In the genomic region with DNA sequence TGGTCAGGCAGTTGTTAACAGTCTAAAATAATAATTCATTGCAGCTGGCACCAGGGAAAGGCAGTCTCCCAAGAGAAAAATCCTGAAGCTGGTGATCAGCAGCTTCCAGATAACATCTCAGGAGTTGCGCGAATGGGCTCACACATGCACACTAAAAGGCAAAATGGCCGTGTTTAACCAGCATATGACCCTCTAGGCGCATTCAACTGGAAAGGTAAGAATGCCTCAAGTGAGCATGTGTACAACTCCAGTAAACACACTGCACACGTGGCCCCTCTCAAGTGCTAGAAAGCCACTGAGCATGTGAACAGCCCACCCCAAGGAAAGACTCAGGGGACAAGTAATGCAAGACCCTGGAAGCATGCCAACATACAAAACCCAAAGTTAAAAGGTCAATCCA, we compare ENCODE assay signal across 2 cellular contexts.
TF ChIP-seq lines count a peak whose summit lies in the region.

No MANE protein-coding gene starts in this region.

TF ChIP-seq in GM23338, 12 proteins besides CTCF, POLR2A, EP300 and RAD21:
- no peak for TF ChIP-seq ZNF331 (CRISPR knock-in tag; IDR thresholded peaks at IDR 0.05; ENCODE audit: low read depth)
- TF ChIP-seq REST (IDR thresholded peaks at IDR 0.05; ENCODE audit: unreplicated experiment) = no peak
- no peak for TF ChIP-seq ZNF114 (CRISPR knock-in tag; IDR thresholded peaks at IDR 0.05)
- TF ChIP-seq STAT1 (IDR thresholded peaks at IDR 0.05; ENCODE audit: unreplicated experiment) = no peak
- no peak for TF ChIP-seq JUNB (IDR thresholded peaks at IDR 0.05; ENCODE audit: unreplicated experiment)
- no peak for TF ChIP-seq EZH2 (IDR thresholded peaks at IDR 0.05; ENCODE audit: low read depth, unreplicated experiment)
- TF ChIP-seq ZNF462 (CRISPR knock-in tag; IDR thresholded peaks at IDR 0.05) = no peak
- TF ChIP-seq NANOG (IDR thresholded peaks at IDR 0.05; ENCODE audit: borderline replicate concordance) = no peak
- TF ChIP-seq EZH2phosphoT487 (IDR thresholded peaks at IDR 0.05; ENCODE audit: unreplicated experiment) = no peak
- no peak for TF ChIP-seq ETS1 (IDR thresholded peaks at IDR 0.05)

TF ChIP-seq in H1, 55 proteins besides CTCF, POLR2A, EP300 and RAD21:
- TF ChIP-seq HDAC2 (IDR thresholded peaks at IDR 0.05; ENCODE audit: borderline replicate concordance in 1 of 2, low read depth in 2 of 2, low read length in 2 of 2) (no peak), NRF1 (IDR thresholded peaks at IDR 0.05; ENCODE audit: low read depth, low read length) (no peak), SIX5 (IDR thresholded peaks at IDR 0.05; ENCODE audit: low read depth, low read length) (no peak), CEBPB (IDR thresholded peaks at IDR 0.05; ENCODE audit: low read depth, low read length) (no peak), GABPA (IDR thresholded peaks at IDR 0.05; ENCODE audit: borderline replicate concordance, insufficient read depth, low read length) (no peak), CHD2 (IDR thresholded peaks at IDR 0.05; ENCODE audit: low read length) (no peak), CREB1 (IDR thresholded peaks at IDR 0.05) (no peak), NANOG (IDR thresholded peaks at IDR 0.05; ENCODE audit: insufficient read depth, low read depth, low read length, poor library complexity, severe bottlenecking) (no peak), RNF2 (IDR thresholded peaks at IDR 0.05; ENCODE audit: borderline replicate concordance, low read depth, low read length, missing control alignments, poor library complexity, severe bottlenecking) (no peak), BACH1 (IDR thresholded peaks at IDR 0.05; ENCODE audit: low read length) (no peak), SUZ12 (IDR thresholded peaks at IDR 0.05; ENCODE audit: low read length) (no peak), SP4 (IDR thresholded peaks at IDR 0.05; ENCODE audit: low read length) (no peak), POU5F1 (IDR thresholded peaks at IDR 0.05; ENCODE audit: low read depth, low read length) (no peak), CTBP2 (IDR thresholded peaks at IDR 0.05; ENCODE audit: borderline replicate concordance, insufficient read depth, insufficient read length, low read length) (no peak), KDM5A (IDR thresholded peaks at IDR 0.05; ENCODE audit: low read length) (no peak)
- TF ChIP-seq, protein P1, sequence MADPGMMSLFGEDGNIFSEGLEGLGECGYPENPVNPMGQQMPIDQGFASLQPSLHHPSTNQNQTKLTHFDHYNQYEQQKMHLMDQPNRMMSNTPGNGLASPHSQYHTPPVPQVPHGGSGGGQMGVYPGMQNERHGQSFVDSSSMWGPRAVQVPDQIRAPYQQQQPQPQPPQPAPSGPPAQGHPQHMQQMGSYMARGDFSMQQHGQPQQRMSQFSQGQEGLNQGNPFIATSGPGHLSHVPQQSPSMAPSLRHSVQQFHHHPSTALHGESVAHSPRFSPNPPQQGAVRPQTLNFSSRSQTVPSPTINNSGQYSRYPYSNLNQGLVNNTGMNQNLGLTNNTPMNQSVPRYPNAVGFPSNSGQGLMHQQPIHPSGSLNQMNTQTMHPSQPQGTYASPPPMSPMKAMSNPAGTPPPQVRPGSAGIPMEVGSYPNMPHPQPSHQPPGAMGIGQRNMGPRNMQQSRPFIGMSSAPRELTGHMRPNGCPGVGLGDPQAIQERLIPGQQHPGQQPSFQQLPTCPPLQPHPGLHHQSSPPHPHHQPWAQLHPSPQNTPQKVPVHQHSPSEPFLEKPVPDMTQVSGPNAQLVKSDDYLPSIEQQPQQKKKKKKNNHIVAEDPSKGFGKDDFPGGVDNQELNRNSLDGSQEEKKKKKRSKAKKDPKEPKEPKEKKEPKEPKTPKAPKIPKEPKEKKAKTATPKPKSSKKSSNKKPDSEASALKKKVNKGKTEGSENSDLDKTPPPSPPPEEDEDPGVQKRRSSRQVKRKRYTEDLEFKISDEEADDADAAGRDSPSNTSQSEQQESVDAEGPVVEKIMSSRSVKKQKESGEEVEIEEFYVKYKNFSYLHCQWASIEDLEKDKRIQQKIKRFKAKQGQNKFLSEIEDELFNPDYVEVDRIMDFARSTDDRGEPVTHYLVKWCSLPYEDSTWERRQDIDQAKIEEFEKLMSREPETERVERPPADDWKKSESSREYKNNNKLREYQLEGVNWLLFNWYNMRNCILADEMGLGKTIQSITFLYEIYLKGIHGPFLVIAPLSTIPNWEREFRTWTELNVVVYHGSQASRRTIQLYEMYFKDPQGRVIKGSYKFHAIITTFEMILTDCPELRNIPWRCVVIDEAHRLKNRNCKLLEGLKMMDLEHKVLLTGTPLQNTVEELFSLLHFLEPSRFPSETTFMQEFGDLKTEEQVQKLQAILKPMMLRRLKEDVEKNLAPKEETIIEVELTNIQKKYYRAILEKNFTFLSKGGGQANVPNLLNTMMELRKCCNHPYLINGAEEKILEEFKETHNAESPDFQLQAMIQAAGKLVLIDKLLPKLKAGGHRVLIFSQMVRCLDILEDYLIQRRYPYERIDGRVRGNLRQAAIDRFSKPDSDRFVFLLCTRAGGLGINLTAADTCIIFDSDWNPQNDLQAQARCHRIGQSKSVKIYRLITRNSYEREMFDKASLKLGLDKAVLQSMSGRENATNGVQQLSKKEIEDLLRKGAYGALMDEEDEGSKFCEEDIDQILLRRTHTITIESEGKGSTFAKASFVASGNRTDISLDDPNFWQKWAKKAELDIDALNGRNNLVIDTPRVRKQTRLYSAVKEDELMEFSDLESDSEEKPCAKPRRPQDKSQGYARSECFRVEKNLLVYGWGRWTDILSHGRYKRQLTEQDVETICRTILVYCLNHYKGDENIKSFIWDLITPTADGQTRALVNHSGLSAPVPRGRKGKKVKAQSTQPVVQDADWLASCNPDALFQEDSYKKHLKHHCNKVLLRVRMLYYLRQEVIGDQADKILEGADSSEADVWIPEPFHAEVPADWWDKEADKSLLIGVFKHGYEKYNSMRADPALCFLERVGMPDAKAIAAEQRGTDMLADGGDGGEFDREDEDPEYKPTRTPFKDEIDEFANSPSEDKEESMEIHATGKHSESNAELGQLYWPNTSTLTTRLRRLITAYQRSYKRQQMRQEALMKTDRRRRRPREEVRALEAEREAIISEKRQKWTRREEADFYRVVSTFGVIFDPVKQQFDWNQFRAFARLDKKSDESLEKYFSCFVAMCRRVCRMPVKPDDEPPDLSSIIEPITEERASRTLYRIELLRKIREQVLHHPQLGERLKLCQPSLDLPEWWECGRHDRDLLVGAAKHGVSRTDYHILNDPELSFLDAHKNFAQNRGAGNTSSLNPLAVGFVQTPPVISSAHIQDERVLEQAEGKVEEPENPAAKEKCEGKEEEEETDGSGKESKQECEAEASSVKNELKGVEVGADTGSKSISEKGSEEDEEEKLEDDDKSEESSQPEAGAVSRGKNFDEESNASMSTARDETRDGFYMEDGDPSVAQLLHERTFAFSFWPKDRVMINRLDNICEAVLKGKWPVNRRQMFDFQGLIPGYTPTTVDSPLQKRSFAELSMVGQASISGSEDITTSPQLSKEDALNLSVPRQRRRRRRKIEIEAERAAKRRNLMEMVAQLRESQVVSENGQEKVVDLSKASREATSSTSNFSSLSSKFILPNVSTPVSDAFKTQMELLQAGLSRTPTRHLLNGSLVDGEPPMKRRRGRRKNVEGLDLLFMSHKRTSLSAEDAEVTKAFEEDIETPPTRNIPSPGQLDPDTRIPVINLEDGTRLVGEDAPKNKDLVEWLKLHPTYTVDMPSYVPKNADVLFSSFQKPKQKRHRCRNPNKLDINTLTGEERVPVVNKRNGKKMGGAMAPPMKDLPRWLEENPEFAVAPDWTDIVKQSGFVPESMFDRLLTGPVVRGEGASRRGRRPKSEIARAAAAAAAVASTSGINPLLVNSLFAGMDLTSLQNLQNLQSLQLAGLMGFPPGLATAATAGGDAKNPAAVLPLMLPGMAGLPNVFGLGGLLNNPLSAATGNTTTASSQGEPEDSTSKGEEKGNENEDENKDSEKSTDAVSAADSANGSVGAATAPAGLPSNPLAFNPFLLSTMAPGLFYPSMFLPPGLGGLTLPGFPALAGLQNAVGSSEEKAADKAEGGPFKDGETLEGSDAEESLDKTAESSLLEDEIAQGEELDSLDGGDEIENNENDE (IDR thresholded peaks at IDR 0.05; ENCODE audit: insufficient replicate concordance, low read length) = no peak
- TF ChIP-seq, protein P2, sequence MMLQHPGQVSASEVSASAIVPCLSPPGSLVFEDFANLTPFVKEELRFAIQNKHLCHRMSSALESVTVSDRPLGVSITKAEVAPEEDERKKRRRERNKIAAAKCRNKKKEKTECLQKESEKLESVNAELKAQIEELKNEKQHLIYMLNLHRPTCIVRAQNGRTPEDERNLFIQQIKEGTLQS (IDR thresholded peaks at IDR 0.05; ENCODE audit: insufficient read depth, low read depth, low read length) = no peak
